ENCODE assay signal across 23 cellular contexts in genomic region chr6:53369051-53369450, GRCh38. TPM values are rescaled to one million over a fixed set of nuclear protein-coding genes. Genes with fewer than 3 reads are reported as not detected.
A peak's percentile ranks its signal among the peaks of the same experiment; 100 is the strongest.
DNase-seq lines count a peak whose midpoint lies in the region; ATAC-seq and TF ChIP-seq lines count a peak whose summit lies in the region.
"Had no signal": no experiment of that assay in that cellular context is flagged by ENCODE, and none has a peak within 500 bp of the region (broad histone marks: within the 10 kb centered on the region; RNA-seq: fewer than 3 reads in every experiment).

No MANE protein-coding gene starts in this region.

- H3K4ac ChIP-seq in mesenchymal stem cell (ENCODE audit: low read depth in 1 of 2, low read length in 2 of 2), result no peak overlapping the region

- CTCF ChIA-PET in activated CD8-positive, alpha-beta T cell treated with anti-CD3 and anti-CD28 coated beads for 36 hours (lab: Charles Lee), result interaction anchor here (1.0 kb wide), 1 partner anchor 32 kb away, joined by 3 read pairs; no protein-coding TSS in a partner anchor
- CTCF ChIA-PET in activated CD8-positive, alpha-beta T cell treated with anti-CD3 and anti-CD28 coated beads, Interleukin-2, amount 10 ng/mL, durations not matched to agents 7 days and 5 days (lab: Charles Lee), result no interaction called here
- CTCF ChIA-PET in CD8-positive, alpha-beta T cell (lab: Charles Lee), result interaction anchor here (1.6 kb wide), 1 partner anchor 42 kb away, joined by 4 read pairs; no protein-coding TSS in a partner anchor

- no peak for DNase-seq in activated CD8-positive, alpha-beta T cell treated with anti-CD3 and anti-CD28 coated beads for 36 hours
- no peak for DNase-seq in activated CD8-positive, alpha-beta T cell treated with anti-CD3 and anti-CD28 coated beads, Interleukin-2, amount 10 ng/mL, durations not matched to agents 7 days and 5 days
- DNase-seq in CD8-positive, alpha-beta T cell, result no peak
- DNase-seq in T-helper 17 cell (no peak), mesenchymal stem cell (no peak)
- DNase-seq in stimulated activated CD4-positive, alpha-beta T cell treated with anti-CD3 and anti-CD28 coated beads, Interleukin-4, amount 100 ng/mL, for 1 hour, result no peak
- DNase-seq: AML-193; CD4-positive, alpha-beta T cell; CD8-positive, alpha-beta memory T cell; DMS 273 treated with DMSO at 0.1 percent for 48 hours; DMS153; DMS53; DMS79; DND-41; EL; GDM1 had no signal

- H2AK5ac ChIP-seq in mesenchymal stem cell (ENCODE audit: low read length, severe bottlenecking), result no peak overlapping the region

- no peak overlapping the region for H3K23ac ChIP-seq in mesenchymal stem cell (ENCODE audit: low read length in 2 of 2)

- H2BK5ac ChIP-seq in mesenchymal stem cell (ENCODE audit: low read depth, low read length, poor library complexity, severe bottlenecking), result peak overlapping the region; percentile 57

- H3K18ac ChIP-seq in mesenchymal stem cell (ENCODE audit: low read depth in 1 of 2, low read length in 2 of 2), result no peak overlapping the region

- no peak overlapping the region for H3K4me3 ChIP-seq in CD8-positive, alpha-beta T cell (ENCODE audit: low read depth, low read length)
- no peak overlapping the region for H3K4me3 ChIP-seq in mesenchymal stem cell (ENCODE audit: insufficient read depth in 1 of 2, low read depth in 1 of 2, low read length in 2 of 2)
- H3K4me3 ChIP-seq: A549; BLaER1 treated with 17β-estradiol and CSF1 and Interleukin-3, amounts not matched to agents 10 nM and 100 nM; GM12878 had no signal

- no peak overlapping the region for H2BK12ac ChIP-seq in mesenchymal stem cell (ENCODE audit: low read length in 2 of 2)

- H4K8ac ChIP-seq in mesenchymal stem cell (ENCODE audit: low read length), result no peak overlapping the region

- no peak overlapping the region for H3K27ac ChIP-seq in CD8-positive, alpha-beta T cell (ENCODE audit: low read depth, low read length)
- no peak overlapping the region for H3K27ac ChIP-seq in mesenchymal stem cell (ENCODE audit: low read length, poor library complexity, severe bottlenecking)
- H3K27ac ChIP-seq: 22Rv1; A549; BLaER1 treated with 17β-estradiol and CSF1 and Interleukin-3, amounts not matched to agents 10 nM and 100 nM; C4-2B had no signal

- H4K91ac ChIP-seq in mesenchymal stem cell (ENCODE audit: low read length), result no peak overlapping the region

- no peak overlapping the region for H3K4me3 Mint-ChIP-seq in activated CD8-positive, alpha-beta T cell treated with anti-CD3 and anti-CD28 coated beads for 36 hours
- no peak overlapping the region for H3K4me3 Mint-ChIP-seq in activated CD8-positive, alpha-beta T cell treated with anti-CD3 and anti-CD28 coated beads, Interleukin-2, amount 10 ng/mL, durations not matched to agents 7 days and 5 days
- H3K4me3 Mint-ChIP-seq in CD8-positive, alpha-beta T cell, result no peak overlapping the region
- H3K4me3 Mint-ChIP-seq in T-helper 17 cell, result no peak overlapping the region
- H3K4me3 Mint-ChIP-seq: B cell; CD4-positive, alpha-beta T cell had no signal

- TF ChIP-seq CTCF in activated CD8-positive, alpha-beta T cell treated with anti-CD3 and anti-CD28 coated beads for 36 hours (IDR thresholded peaks at IDR 0.05), result peak; percentile 33
- TF ChIP-seq CTCF in CD8-positive, alpha-beta T cell (IDR thresholded peaks at IDR 0.05), result peak; percentile 27

- no peak overlapping the region for H3K9ac ChIP-seq in mesenchymal stem cell (ENCODE audit: low read length)
- H3K9ac ChIP-seq: BLaER1 treated with 17β-estradiol and CSF1 and Interleukin-3, amounts not matched to agents 10 nM and 100 nM had no signal

- POLR2A ChIA-PET in activated CD8-positive, alpha-beta T cell treated with anti-CD3 and anti-CD28 coated beads for 36 hours (lab: Charles Lee), result no interaction called here
- POLR2A ChIA-PET in activated CD8-positive, alpha-beta T cell treated with anti-CD3 and anti-CD28 coated beads, Interleukin-2, amount 10 ng/mL, durations not matched to agents 7 days and 5 days (lab: Charles Lee), result no interaction called here
- POLR2A ChIA-PET in CD8-positive, alpha-beta T cell (lab: Charles Lee), result no interaction called here

- H3K27me3 Mint-ChIP-seq in activated CD8-positive, alpha-beta T cell treated with anti-CD3 and anti-CD28 coated beads for 36 hours, result no peaks in the 10 kb centered on the region
- peaks cover 18% of the 10 kb centered on the region for H3K27me3 Mint-ChIP-seq in activated CD8-positive, alpha-beta T cell treated with anti-CD3 and anti-CD28 coated beads, Interleukin-2, amount 10 ng/mL, durations not matched to agents 7 days and 5 days (ENCODE audit: low read depth)
- no peaks in the 10 kb centered on the region for H3K27me3 Mint-ChIP-seq in CD8-positive, alpha-beta T cell (ENCODE audit: low read depth)
- no peaks in the 10 kb centered on the region for H3K27me3 Mint-ChIP-seq in T-helper 17 cell
- H3K27me3 Mint-ChIP-seq: B cell; CD4-positive, alpha-beta T cell had no signal

- intact Hi-C loops in activated CD8-positive, alpha-beta T cell treated with anti-CD3 and anti-CD28 coated beads for 36 hours (cut with micrococcal nuclease), result no loop called here
- intact Hi-C loops in CD8-positive, alpha-beta T cell (cut with DNase I, micrococcal nuclease), result no loop called here

- H3K9me3 Mint-ChIP-seq in activated CD8-positive, alpha-beta T cell treated with anti-CD3 and anti-CD28 coated beads for 36 hours, result no peaks in the 10 kb centered on the region
- peaks cover 4% of the 10 kb centered on the region for H3K9me3 Mint-ChIP-seq in activated CD8-positive, alpha-beta T cell treated with anti-CD3 and anti-CD28 coated beads, Interleukin-2, amount 10 ng/mL, durations not matched to agents 7 days and 5 days (ENCODE audit: insufficient read depth)
- peaks cover 5% of the 10 kb centered on the region for H3K9me3 Mint-ChIP-seq in CD8-positive, alpha-beta T cell
- H3K9me3 Mint-ChIP-seq: CD4-positive, alpha-beta T cell; CD8-positive, alpha-beta memory T cell had no signal

- H2BK15ac ChIP-seq in mesenchymal stem cell (ENCODE audit: low read depth, poor library complexity, severe bottlenecking), result no peak overlapping the region

- H3K14ac ChIP-seq in mesenchymal stem cell (ENCODE audit: low read length in 2 of 2), result no peak overlapping the region

- H3K27ac Mint-ChIP-seq in activated CD8-positive, alpha-beta T cell treated with anti-CD3 and anti-CD28 coated beads for 36 hours, result no peak overlapping the region
- no peak overlapping the region for H3K27ac Mint-ChIP-seq in activated CD8-positive, alpha-beta T cell treated with anti-CD3 and anti-CD28 coated beads, Interleukin-2, amount 10 ng/mL, durations not matched to agents 7 days and 5 days
- no peak overlapping the region for H3K27ac Mint-ChIP-seq in CD8-positive, alpha-beta T cell
- peak overlapping the region; percentile 72 for H3K27ac Mint-ChIP-seq in T-helper 17 cell
- H3K27ac Mint-ChIP-seq: B cell; CD4-positive, alpha-beta T cell; CD8-positive, alpha-beta memory T cell had no signal

- H2AFZ ChIP-seq in mesenchymal stem cell (ENCODE audit: low read depth, low read length), result no peak overlapping the region

- no peaks in the 10 kb centered on the region for H3K36me3 ChIP-seq in CD8-positive, alpha-beta T cell (ENCODE audit: insufficient read depth, low read length)
- H3K36me3 ChIP-seq in mesenchymal stem cell (ENCODE audit: control insufficient read depth in 1 of 2, insufficient read depth in 2 of 2, low read depth in 1 of 2, low read length in 2 of 2), result no peaks in the 10 kb centered on the region
- H3K36me3 ChIP-seq: BLaER1 treated with 17β-estradiol and CSF1 and Interleukin-3, amounts not matched to agents 10 nM and 100 nM had no signal

- no peaks in the 10 kb centered on the region for H3K27me3 ChIP-seq in CD8-positive, alpha-beta T cell (ENCODE audit: insufficient read depth, low read length)
- no peaks in the 10 kb centered on the region for H3K27me3 ChIP-seq in mesenchymal stem cell (ENCODE audit: control insufficient read depth in 1 of 2, insufficient read depth in 1 of 2, low read length in 2 of 2)
- H3K27me3 ChIP-seq: BLaER1 treated with 17β-estradiol and CSF1 and Interleukin-3, amounts not matched to agents 10 nM and 100 nM had no signal

- H3K9me3 ChIP-seq in CD8-positive, alpha-beta T cell (ENCODE audit: low read length), result no peaks in the 10 kb centered on the region
- H3K9me3 ChIP-seq in T-helper 17 cell (ENCODE audit: control insufficient read depth, low read length, poor library complexity, severe bottlenecking) (no peaks in the 10 kb centered on the region), mesenchymal stem cell (ENCODE audit: control insufficient read depth, low read length) (no peaks in the 10 kb centered on the region)
- H3K9me3 ChIP-seq: A549 had no signal

- H3K36me3 Mint-ChIP-seq in activated CD8-positive, alpha-beta T cell treated with anti-CD3 and anti-CD28 coated beads for 36 hours (ENCODE audit: low read depth), result no peaks in the 10 kb centered on the region
- H3K36me3 Mint-ChIP-seq in activated CD8-positive, alpha-beta T cell treated with anti-CD3 and anti-CD28 coated beads, Interleukin-2, amount 10 ng/mL, durations not matched to agents 7 days and 5 days (ENCODE audit: low read depth), result no peaks in the 10 kb centered on the region
- H3K36me3 Mint-ChIP-seq in CD8-positive, alpha-beta T cell, result no peaks in the 10 kb centered on the region
- no peaks in the 10 kb centered on the region for H3K36me3 Mint-ChIP-seq in T-helper 17 cell (ENCODE audit: low read depth)

- H2BK120ac ChIP-seq in mesenchymal stem cell (ENCODE audit: low read depth, low read length), result no peak overlapping the region

- H3K4me1 Mint-ChIP-seq in activated CD8-positive, alpha-beta T cell treated with anti-CD3 and anti-CD28 coated beads for 36 hours (ENCODE audit: low read depth), result no peaks in the 10 kb centered on the region
- no peaks in the 10 kb centered on the region for H3K4me1 Mint-ChIP-seq in activated CD8-positive, alpha-beta T cell treated with anti-CD3 and anti-CD28 coated beads, Interleukin-2, amount 10 ng/mL, durations not matched to agents 7 days and 5 days (ENCODE audit: low read depth)
- peaks cover 7% of the 10 kb centered on the region for H3K4me1 Mint-ChIP-seq in CD8-positive, alpha-beta T cell (ENCODE audit: low read depth)
- peaks cover 14% of the 10 kb centered on the region for H3K4me1 Mint-ChIP-seq in T-helper 17 cell
- H3K4me1 Mint-ChIP-seq: B cell had no signal

- no peaks in the 10 kb centered on the region for H3K79me1 ChIP-seq in mesenchymal stem cell (replicated peaks; ENCODE audit: low read length, poor library complexity, severe bottlenecking)

- H3K4me1 ChIP-seq in CD8-positive, alpha-beta T cell (ENCODE audit: insufficient read depth, low read length), result no peaks in the 10 kb centered on the region
- H3K4me1 ChIP-seq in mesenchymal stem cell (ENCODE audit: control insufficient read depth, insufficient read depth, low read depth, low read length), result peaks cover 3% of the 10 kb centered on the region
- H3K4me1 ChIP-seq: BLaER1 treated with 17β-estradiol and CSF1 and Interleukin-3, amounts not matched to agents 10 nM and 100 nM had no signal

- ATAC-seq in activated CD8-positive, alpha-beta T cell treated with anti-CD3 and anti-CD28 coated beads for 36 hours, result no peak
- ATAC-seq in activated CD8-positive, alpha-beta T cell treated with anti-CD3 and anti-CD28 coated beads, Interleukin-2, amount 10 ng/mL, durations not matched to agents 7 days and 5 days, result no peak
- no peak for ATAC-seq in CD8-positive, alpha-beta T cell
- no peak for ATAC-seq in T-helper 17 cell
- ATAC-seq in HG03159 (IDR thresholded peaks at IDR 0.05; ENCODE audit: unreplicated experiment), result no peak
- ATAC-seq: A549, GM12878 had no signal

- WGBS in mesenchymal stem cell, result 71% methylated on average over 2 of the region's 2 CpGs

- no peak overlapping the region for H3K4me2 ChIP-seq in mesenchymal stem cell (ENCODE audit: low read length, poor library complexity, severe bottlenecking)
- H3K4me2 ChIP-seq: BLaER1 treated with 17β-estradiol and CSF1 and Interleukin-3, amounts not matched to agents 10 nM and 100 nM had no signal

RNA-seq across cellular contexts. Expression of gene ELOVL5, which starts 20.3 kb away (rescaled TPM):
- 10 to 100 TPM; 88.3 to 92.7 TPM for total RNA-seq in activated CD8-positive, alpha-beta T cell treated with anti-CD3 and anti-CD28 coated beads for 36 hours
- 100 to 1,000 TPM; 116 TPM for total RNA-seq in activated CD8-positive, alpha-beta T cell treated with anti-CD3 and anti-CD28 coated beads, Interleukin-2, amount 10 ng/mL, durations not matched to agents 7 days and 5 days
- 10 to 100 TPM; 79.1 to 82.7 TPM for total RNA-seq in CD8-positive, alpha-beta T cell
- total RNA-seq in T-helper 17 cell, result 100 to 1,000 TPM; 121 to 147 TPM
- 112 TPM for polyA plus RNA-seq in mesenchymal stem cell (2013, experiment 1 of 2)
- polyA plus RNA-seq in mesenchymal stem cell (2013, experiment 2 of 2), result 114 TPM
